1 cellular context compared by ENCODE assay signal in the genomic region with DNA sequence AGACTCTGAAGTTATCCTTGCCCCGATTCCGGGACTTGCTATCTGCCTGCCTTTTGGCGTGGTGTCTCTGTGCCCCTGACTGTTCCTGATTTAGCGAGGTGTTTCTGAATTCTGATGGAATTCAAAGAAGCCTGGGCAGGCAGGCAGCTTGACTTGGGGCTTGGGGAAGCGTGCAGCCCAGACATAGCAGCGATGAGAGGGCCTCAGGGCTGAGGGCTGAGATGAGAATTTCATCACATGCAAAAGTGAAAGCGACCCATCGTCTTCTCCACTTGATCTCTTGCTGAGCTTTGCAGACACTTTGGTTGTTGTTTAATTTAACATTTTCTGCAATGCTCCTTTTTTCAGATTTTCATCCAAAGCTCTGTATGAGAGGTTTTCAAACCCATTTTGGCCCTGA.
TF ChIP-seq lines count a peak whose summit lies in the region.

No MANE protein-coding gene starts in this region.

TF ChIP-seq in IMR-90, 13 proteins besides CTCF, POLR2A, EP300 and RAD21 (continued from another document):
- TF ChIP-seq, protein P1, sequence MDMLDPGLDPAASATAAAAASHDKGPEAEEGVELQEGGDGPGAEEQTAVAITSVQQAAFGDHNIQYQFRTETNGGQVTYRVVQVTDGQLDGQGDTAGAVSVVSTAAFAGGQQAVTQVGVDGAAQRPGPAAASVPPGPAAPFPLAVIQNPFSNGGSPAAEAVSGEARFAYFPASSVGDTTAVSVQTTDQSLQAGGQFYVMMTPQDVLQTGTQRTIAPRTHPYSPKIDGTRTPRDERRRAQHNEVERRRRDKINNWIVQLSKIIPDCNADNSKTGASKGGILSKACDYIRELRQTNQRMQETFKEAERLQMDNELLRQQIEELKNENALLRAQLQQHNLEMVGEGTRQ (IDR thresholded peaks at IDR 0.05; ENCODE audit: low read depth, low read length): no peak
- TF ChIP-seq RCOR1 (IDR thresholded peaks at IDR 0.05; ENCODE audit: insufficient replicate concordance, low read length) (no peak), MXI1 (IDR thresholded peaks at IDR 0.05; ENCODE audit: borderline replicate concordance, low read depth, low read length) (no peak), SMC3 (IDR thresholded peaks at IDR 0.05; ENCODE audit: low read depth, low read length) (no peak), CHD1 (IDR thresholded peaks at IDR 0.05; ENCODE audit: low read depth, low read length) (no peak), MAFK (IDR thresholded peaks at IDR 0.05; ENCODE audit: low read depth, low read length) (no peak)
TF ChIP-seq in IMR-90: peak in this region for 0.
